Comparison of ENCODE assay signal across 18 cellular contexts in the genomic region with DNA sequence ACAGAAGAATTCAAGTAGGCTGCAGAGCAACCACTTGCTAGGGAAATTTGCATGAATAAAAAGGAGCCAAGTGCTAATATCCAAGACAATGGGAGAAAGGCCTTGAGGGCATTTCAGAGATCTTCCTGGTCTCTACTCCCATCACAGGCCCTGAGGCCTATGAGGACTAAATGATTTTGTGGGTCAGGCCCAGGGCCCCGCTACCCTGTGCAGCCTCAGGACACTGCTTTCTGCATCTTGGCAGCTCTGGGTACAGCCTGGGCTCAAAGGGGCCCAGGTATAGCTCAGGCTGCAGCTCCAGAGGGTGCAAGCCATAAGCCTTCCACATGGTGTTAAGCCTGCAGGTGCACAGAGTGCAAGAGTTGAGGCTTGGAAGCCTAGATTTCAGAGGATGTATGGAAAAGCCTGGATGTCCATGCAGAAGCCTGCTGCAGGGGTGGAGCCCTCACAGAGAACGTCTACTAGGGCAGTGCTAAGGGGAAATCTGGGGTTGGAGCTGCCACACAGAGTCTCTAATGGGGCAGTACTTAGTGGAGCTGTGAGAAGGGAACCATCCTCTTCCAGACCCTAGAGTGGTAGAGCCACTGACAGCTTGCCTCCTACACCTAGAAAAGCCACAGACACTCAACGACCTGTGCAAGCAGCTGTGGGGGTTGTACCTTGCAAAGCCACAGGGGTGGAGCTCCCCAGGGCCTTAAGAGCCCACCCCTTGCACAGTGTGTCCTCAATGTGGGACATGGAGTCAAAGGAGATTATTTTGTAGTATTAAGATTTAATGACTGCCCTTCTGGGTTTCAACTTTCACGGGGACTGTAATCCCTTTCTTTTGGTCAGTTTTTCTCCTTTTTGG. TPM values are rescaled to one million over a fixed set of nuclear protein-coding genes. Genes with fewer than 3 reads are reported as not detected.
DNase-seq lines count a peak whose midpoint lies in the region; TF ChIP-seq lines count a peak whose summit lies in the region.
"Had no signal": no experiment of that assay in that cellular context is flagged by ENCODE, and none has a peak within 500 bp of the region (broad histone marks: within the 10 kb centered on the region; RNA-seq: fewer than 3 reads in every experiment).

No MANE protein-coding gene starts in this region.

- H3K4me3 Mint-ChIP-seq in chondrocyte (ENCODE audit: unreplicated experiment), result no peak overlapping the region
- H3K4me3 Mint-ChIP-seq: CD14-positive monocyte, H9 had no signal

- no CpG with 5 or more reads among the region's 4 CpGs for WGBS in trophoblast cell (ENCODE audit: extremely low coverage, insufficient coverage, insufficient read length)
- whole genome bisulfite sequencing in transverse colon (ENCODE audit: low coverage in 1 of 2), 2 donors, result 72 to 100% methylated on average over 1 to 4 of the region's 4 CpGs

- H3K9me3 ChIP-seq in right atrium auricular region (peaks cover 4 to 6% of the 10 kb centered on the region in 2 donors), trophoblast cell (ENCODE audit: insufficient read depth, low read depth, low read length) (peaks cover 59% of the 10 kb centered on the region), transverse colon (peaks cover 4 to 11% of the 10 kb centered on the region in 2 donors)
- H3K9me3 ChIP-seq: A549, BE2C had no signal

- H3K4me1 ChIP-seq in right atrium auricular region, result peaks cover 0 to 5% of the 10 kb centered on the region in 2 donors
- no peaks in the 10 kb centered on the region for H3K4me1 ChIP-seq in trophoblast cell (ENCODE audit: control insufficient read depth in 1 of 2, insufficient read depth in 2 of 2, low read length in 2 of 2)
- H3K4me1 ChIP-seq in transverse colon, result peaks cover 0 to 6% (median 2%) of the 10 kb centered on the region in 4 donors
- H3K4me1 ChIP-seq: A549, BE2C, Caco-2 had no signal

- no peak overlapping the region for H3K9ac ChIP-seq in trophoblast cell (ENCODE audit: low read length)

- H3K18ac ChIP-seq in trophoblast cell (ENCODE audit: low read length), result no peak overlapping the region

- peaks cover 3% of the 10 kb centered on the region for H3K4me1 Mint-ChIP-seq in chondrocyte (ENCODE audit: low read depth)
- H3K4me1 Mint-ChIP-seq: CD14-positive monocyte; CD8-positive, alpha-beta memory T cell had no signal

- peaks cover 26% of the 10 kb centered on the region for H3K9me3 Mint-ChIP-seq in chondrocyte (ENCODE audit: low read depth)

- H3K36me3 Mint-ChIP-seq in chondrocyte (ENCODE audit: low read depth), result no peaks in the 10 kb centered on the region
- H3K36me3 Mint-ChIP-seq: CD14-positive monocyte; CD8-positive, alpha-beta memory T cell had no signal

- H3K79me1 ChIP-seq in trophoblast cell (ENCODE audit: low read length), result no peaks in the 10 kb centered on the region

- no peak overlapping the region for H4K91ac ChIP-seq in trophoblast cell (ENCODE audit: low read depth, low read length)

- no peak overlapping the region for H3K14ac ChIP-seq in trophoblast cell (ENCODE audit: low read length)

- TF ChIP-seq CTCF in right atrium auricular region (IDR thresholded peaks at IDR 0.05) (no peak), chondrocyte (IDR thresholded peaks at IDR 0.05) (no peak), transverse colon (IDR thresholded peaks at IDR 0.05) (no peak)

- H3K27ac Mint-ChIP-seq in chondrocyte (ENCODE audit: unreplicated experiment), result no peak overlapping the region
- H3K27ac Mint-ChIP-seq: CD14-positive monocyte; CD8-positive, alpha-beta memory T cell; H9 had no signal

- in situ Hi-C loops in transverse colon (cut with MboI; ENCODE audit: low pct_ligation_motif_present in 1 of 4, low pct_unique_long_range_greater_than_20kb in 1 of 4, low sequenced_read_pairs in 3 of 4), result loop anchor here in 3 of 4 donors (25.0 kb wide), 2 partner anchors 405 to 430 kb away; no protein-coding TSS in a partner anchor

- no peak overlapping the region for H3K4ac ChIP-seq in trophoblast cell (ENCODE audit: low read depth, low read length)

- no peak overlapping the region for H2AFZ ChIP-seq in trophoblast cell (ENCODE audit: insufficient read depth, low read length, poor library complexity)

- no peak overlapping the region for H2BK120ac ChIP-seq in trophoblast cell (ENCODE audit: insufficient read depth, low read length, poor library complexity)

- H4K8ac ChIP-seq in trophoblast cell (ENCODE audit: low read depth, low read length), result no peak overlapping the region

- H2AK5ac ChIP-seq in trophoblast cell (ENCODE audit: low read length), result no peak overlapping the region

- H3K23ac ChIP-seq in trophoblast cell (ENCODE audit: low read length), result no peak overlapping the region

- no peak for TF ChIP-seq EP300 in transverse colon (IDR thresholded peaks at IDR 0.05; ENCODE audit: low read depth)

- peaks cover 2% of the 10 kb centered on the region for H3K27me3 Mint-ChIP-seq in chondrocyte (ENCODE audit: low read depth)

- H3K36me3 ChIP-seq in right atrium auricular region (no peaks in the 10 kb centered on the region), trophoblast cell (ENCODE audit: control insufficient read depth in 1 of 2, insufficient read depth in 2 of 2, low read length in 2 of 2) (no peaks in the 10 kb centered on the region), transverse colon (no peaks in the 10 kb centered on the region)
- H3K36me3 ChIP-seq: BE2C had no signal

- TF ChIP-seq POLR2A in transverse colon (IDR thresholded peaks at IDR 0.05), result no peak

- H2BK12ac ChIP-seq in trophoblast cell (ENCODE audit: low read length), result no peak overlapping the region

- no peak overlapping the region for H4K12ac ChIP-seq in trophoblast cell (ENCODE audit: low read depth, low read length)

- no peaks in the 10 kb centered on the region for H3K79me2 ChIP-seq in trophoblast cell (ENCODE audit: control insufficient read depth, insufficient read depth, low read length, poor library complexity)

- H3K27me3 ChIP-seq in right atrium auricular region (no peaks in the 10 kb centered on the region), trophoblast cell (ENCODE audit: insufficient read depth, low read length) (no peaks in the 10 kb centered on the region), transverse colon (peaks cover 25% of the 10 kb centered on the region)
- H3K27me3 ChIP-seq: BE2C had no signal

- DNase-seq in cardiac septum (ENCODE audit: low spot score) (peak; percentile 26), right atrium auricular region (ENCODE audit: low spot score) (no peak), chondrocyte (ENCODE audit: low spot score) (peak; percentile 15), trophoblast cell (no peak), NCI-H187 treated with DMSO at 0.1 percent for 48 hours (lab: John Stamatoyannopoulos, UW) (no peak), NCI-H2227 (lab: John Stamatoyannopoulos, UW; ENCODE audit: unreplicated experiment) (no peak), transverse colon (no peak)
- DNase-seq: BE2C; Caco-2; CD8-positive, alpha-beta memory T cell; DND-41; GDM1; GOT3; H9 had no signal

- H3K4me3 ChIP-seq in right atrium auricular region (no peak overlapping the region), trophoblast cell (ENCODE audit: low read depth, low read length) (peak overlapping the region; percentile 30), transverse colon (no peak overlapping the region)
- H3K4me3 ChIP-seq: A549 had no signal

- H3K4me2 ChIP-seq in trophoblast cell (ENCODE audit: low read length), result no peak overlapping the region
- H3K4me2 ChIP-seq: A549 had no signal

- no peak overlapping the region for H2BK5ac ChIP-seq in trophoblast cell (ENCODE audit: low read depth, low read length, poor library complexity)

- intact Hi-C loops in cardiac septum (cut with DNase I) (no loop called here), transverse colon (cut with DNase I; ENCODE audit: low total_unique reads) (no loop called here)

- H3K27ac ChIP-seq in right atrium auricular region, result no peak overlapping the region
- no peak overlapping the region for H3K27ac ChIP-seq in trophoblast cell (ENCODE audit: low read depth, low read length)
- no peak overlapping the region for H3K27ac ChIP-seq in transverse colon
- H3K27ac ChIP-seq: A549 had no signal

RNA-seq across cellular contexts. Expression of gene ACTRT2, which starts 13.7 kb away (rescaled TPM):
- total RNA-seq in cardiac septum (not detected), right atrium auricular region (not detected), chondrocyte (not detected in 3 replicates), transverse colon (not detected)
- not detected in 2 replicates for polyA plus RNA-seq in trophoblast cell (2013)
- total RNA-seq: Caco-2; CD8-positive, alpha-beta memory T cell; H9; HT1080 had no signal
- polyA plus RNA-seq: A549; AG04450; CD14-positive monocyte; CD8-positive, alpha-beta memory T cell had no signal

Comparison
In these comparisons a context has a peak if more than half of its experiments do, and no peak if none do; other contexts are left out.
1. DNase-seq: peak in cardiac septum (single experiment) and chondrocyte (single experiment); none in right atrium auricular region (single experiment), trophoblast cell (0 of 2), NCI-H187 treated with DMSO at 0.1 percent for 48 hours (single experiment), NCI-H2227 (single experiment) and transverse colon (single experiment).